13 cellular contexts compared by ENCODE assay signal in the genomic region with DNA sequence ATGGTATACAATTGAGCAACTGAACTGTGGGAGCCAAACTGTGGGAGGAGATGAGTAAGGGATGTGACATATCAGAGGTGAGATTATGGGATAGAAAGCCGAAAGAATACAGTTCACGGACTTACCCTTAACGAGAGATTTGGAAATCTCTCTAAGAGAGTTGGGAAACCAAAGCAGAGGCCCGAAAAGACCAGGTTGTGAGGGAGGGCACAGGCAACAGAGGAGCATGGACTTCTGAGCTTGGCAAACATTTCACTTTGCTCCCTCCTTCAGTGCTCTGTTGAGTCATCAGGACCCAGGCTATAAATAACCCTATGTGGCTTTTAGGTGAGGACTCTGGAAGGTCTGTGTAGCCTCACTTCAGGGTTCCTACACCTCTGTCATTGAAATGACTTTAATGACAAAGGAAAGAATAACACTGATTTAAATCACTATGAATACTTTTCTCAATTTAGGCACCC.
DNase-seq lines count a peak whose midpoint lies in the region; ATAC-seq, FAIRE-seq and TF ChIP-seq lines count a peak whose summit lies in the region.
"Had no signal": no experiment of that assay in that cellular context is flagged by ENCODE, and none has a peak within 500 bp of the region (broad histone marks: within the 10 kb centered on the region; RNA-seq: fewer than 3 reads in every experiment).

No MANE protein-coding gene starts in this region.

- H3K4me3 ChIP-seq in foreskin fibroblast (ENCODE audit: low read depth in 1 of 2, low read length in 2 of 2) (no peak overlapping the region), kidney (ENCODE audit: low read length in 2 of 2) (no peak overlapping the region)
- H3K4me3 ChIP-seq in CD8-positive, alpha-beta T cell (ENCODE audit: low read depth, low read length), result no peak overlapping the region

- no peaks in the 10 kb centered on the region for H3K36me3 ChIP-seq in CD8-positive, alpha-beta T cell (ENCODE audit: insufficient read depth, low read length)
- no peaks in the 10 kb centered on the region for H3K36me3 ChIP-seq in kidney (ENCODE audit: control insufficient read depth in 1 of 2, insufficient read depth in 2 of 2, low read length in 2 of 2)

- peak; percentile 23 for DNase-seq in H4 (ENCODE audit: low spot score)
- peak; percentile 26 for DNase-seq in RCC 7860 (ENCODE audit: low spot score)
- DNase-seq in foreskin fibroblast, result peak; percentile 58 to 61
- peak; percentile 52 for DNase-seq in putamen (ENCODE audit: low spot score)
- no peak for DNase-seq in AML-193 (lab: John Stamatoyannopoulos, UW)
- no peak for DNase-seq in CD8-positive, alpha-beta T cell
- DNase-seq in kidney, result no peak
- DNase-seq in 8988T, result no peak
- DNase-seq: activated CD4-positive, alpha-beta T cell treated with anti-CD3 and anti-CD28 coated beads, Interleukin-2, amount 10 ng/mL, durations not matched to agents 24 days and 14 days; GF-D8; NCI-H1105 had no signal

- no peaks in the 10 kb centered on the region for H3K9me3 Mint-ChIP-seq in CD8-positive, alpha-beta T cell
- H3K9me3 Mint-ChIP-seq: activated CD4-positive, alpha-beta T cell treated with anti-CD3 and anti-CD28 coated beads, Interleukin-2, amount 10 ng/mL, durations not matched to agents 24 days and 14 days; brain had no signal

- no peaks in the 10 kb centered on the region for H3K27me3 ChIP-seq in CD8-positive, alpha-beta T cell (ENCODE audit: insufficient read depth, low read length)

- no peaks in the 10 kb centered on the region for H3K27me3 Mint-ChIP-seq in CD8-positive, alpha-beta T cell (ENCODE audit: low read depth)
- H3K27me3 Mint-ChIP-seq: activated CD4-positive, alpha-beta T cell treated with anti-CD3 and anti-CD28 coated beads, Interleukin-2, amount 10 ng/mL, durations not matched to agents 24 days and 14 days; brain had no signal

- CTCF ChIA-PET in CD8-positive, alpha-beta T cell (lab: Charles Lee), result no interaction called here

- H3K4me1 ChIP-seq in CD8-positive, alpha-beta T cell (ENCODE audit: insufficient read depth, low read length), result no peaks in the 10 kb centered on the region
- H3K4me1 ChIP-seq in kidney (ENCODE audit: control insufficient read depth in 1 of 2, insufficient read depth in 1 of 2, low read depth in 1 of 2, low read length in 2 of 2), result no peaks in the 10 kb centered on the region
- H3K4me1 ChIP-seq: parathyroid adenoma had no signal

- peaks cover 9% of the 10 kb centered on the region for H3K36me3 Mint-ChIP-seq in CD8-positive, alpha-beta T cell
- H3K36me3 Mint-ChIP-seq: brain had no signal

- no peak overlapping the region for H3K27ac ChIP-seq in CD8-positive, alpha-beta T cell (ENCODE audit: low read depth, low read length)
- no peak overlapping the region for H3K27ac ChIP-seq in kidney (ENCODE audit: low read depth in 2 of 2, low read length in 2 of 2)
- H3K27ac ChIP-seq: parathyroid adenoma had no signal

- H3K4me1 Mint-ChIP-seq in CD8-positive, alpha-beta T cell (ENCODE audit: low read depth), result no peaks in the 10 kb centered on the region

- no peak for ATAC-seq in CD8-positive, alpha-beta T cell

- FAIRE-seq in RCC 7860 (lab: Jason Lieb, UNC) (peak; percentile 39), kidney (lab: Jason Lieb, UNC) (no peak)

- no peaks in the 10 kb centered on the region for H3K9me3 ChIP-seq in CD8-positive, alpha-beta T cell (ENCODE audit: low read length)
- H3K9me3 ChIP-seq in kidney (ENCODE audit: control insufficient read depth in 1 of 2, low read length in 2 of 2), result no peaks in the 10 kb centered on the region

- H3K4me3 Mint-ChIP-seq in CD8-positive, alpha-beta T cell, result no peak overlapping the region
- H3K4me3 Mint-ChIP-seq: activated CD4-positive, alpha-beta T cell treated with anti-CD3 and anti-CD28 coated beads, Interleukin-2, amount 10 ng/mL, durations not matched to agents 24 days and 14 days; brain had no signal

- POLR2A ChIA-PET in CD8-positive, alpha-beta T cell (lab: Charles Lee), result no interaction called here

- no peak for TF ChIP-seq CTCF in foreskin fibroblast (IDR thresholded peaks at IDR 0.05; ENCODE audit: low read depth, low read length)
- TF ChIP-seq CTCF in CD8-positive, alpha-beta T cell (IDR thresholded peaks at IDR 0.05), result no peak
- TF ChIP-seq CTCF in kidney (IDR thresholded peaks at IDR 0.05; ENCODE audit: borderline replicate concordance, extremely low read depth, insufficient read depth), result no peak

- no peak overlapping the region for H3K27ac Mint-ChIP-seq in CD8-positive, alpha-beta T cell
- H3K27ac Mint-ChIP-seq: activated CD4-positive, alpha-beta T cell treated with anti-CD3 and anti-CD28 coated beads, Interleukin-2, amount 10 ng/mL, durations not matched to agents 24 days and 14 days had no signal

- intact Hi-C loops in CD8-positive, alpha-beta T cell (cut with DNase I, micrococcal nuclease), result no loop called here
- intact Hi-C loops in kidney (cut with DNase I), result no loop called here

- no peak overlapping the region for H3K9ac ChIP-seq in kidney (ENCODE audit: low read length in 2 of 2)
- H3K9ac ChIP-seq: parathyroid adenoma had no signal

Comparison
In these comparisons a context has a peak if more than half of its experiments do, and no peak if none do; other contexts are left out.
1. DNase-seq: peak in H4 (single experiment), RCC 7860 (single experiment), foreskin fibroblast (2 of 2) and putamen (single experiment); none in AML-193 (0 of 2), CD8-positive, alpha-beta T cell (0 of 7), kidney (single experiment) and 8988T (single experiment).